Comparison of ENCODE assay signal across 20 cellular contexts in genomic region chr10:71703577-71703976, GRCh38. TPM values are rescaled to one million over a fixed set of nuclear protein-coding genes. Genes with fewer than 3 reads are reported as not detected.
"Had no signal": no experiment of that assay in that cellular context is flagged by ENCODE, and none has a peak within 500 bp of the region (broad histone marks: within the 10 kb centered on the region; RNA-seq: fewer than 3 reads in every experiment).

No MANE protein-coding gene starts in this region.

- H3K27me3 ChIP-seq: dorsolateral prefrontal cortex, gastrocnemius medialis, heart right ventricle, neutrophil, spleen had no signal

- H3K36me3 Mint-ChIP-seq: naive thymus-derived CD4-positive, alpha-beta T cell; stimulated activated naive B cell treated with anti-CD40 and anti-IgM and Interleukin-4, amounts not matched to agents 10 μg/mL and 1 μg/mL and 100 μg/mL, for 72 hours had no signal

- H3K27me3 Mint-ChIP-seq: naive thymus-derived CD4-positive, alpha-beta T cell had no signal

- H3K4me3 Mint-ChIP-seq: naive thymus-derived CD4-positive, alpha-beta T cell; stimulated activated naive B cell treated with anti-CD40 and anti-IgM and Interleukin-4, amounts not matched to agents 10 μg/mL and 1 μg/mL and 100 μg/mL, for 72 hours had no signal

- ATAC-seq: gastrocnemius medialis; heart right ventricle; left lobe of liver; naive thymus-derived CD4-positive, alpha-beta T cell; psoas muscle; sciatic nerve; stimulated activated naive B cell treated with anti-CD40 and anti-IgM and Interleukin-4, amounts not matched to agents 10 μg/mL and 1 μg/mL and 100 μg/mL, for 72 hours had no signal

- H3K9me3 ChIP-seq: gastrocnemius medialis, heart right ventricle, neutrophil, psoas muscle, spleen had no signal

- H3K9me3 Mint-ChIP-seq: stimulated activated naive B cell treated with anti-CD40 and anti-IgM and Interleukin-4, amounts not matched to agents 10 μg/mL and 1 μg/mL and 100 μg/mL, for 72 hours had no signal

- H3K4me3 ChIP-seq: dorsolateral prefrontal cortex, gastrocnemius medialis, heart right ventricle, psoas muscle, spleen had no signal

- DNase-seq: cortex of kidney; dorsolateral prefrontal cortex; effector CD8-positive, alpha-beta T cell; gastrocnemius medialis; heart right ventricle; hypothalamus; mammary epithelial cell; naive thymus-derived CD4-positive, alpha-beta T cell; psoas muscle; retina; spleen; stimulated activated CD4-positive, alpha-beta T cell treated with anti-CD3 and anti-CD28 coated beads, Interleukin-15, amount 100 ng/mL, for 24 hours; stimulated activated CD4-positive, alpha-beta T cell treated with anti-CD3 and anti-CD28 coated beads, Interleukin-1b, Interleukin-23, amount 100 ng/mL, for 48 hours; stimulated activated CD4-positive, alpha-beta T cell treated with anti-CD3 and anti-CD28 coated beads, Interleukin-4, amount 100 ng/mL, for 24 hours; stimulated activated naive B cell treated with anti-CD40 and anti-IgM and Interleukin-4, amounts not matched to agents 10 μg/mL and 1 μg/mL and 100 μg/mL, for 72 hours; trophoblast cell had no signal

- H3K27ac ChIP-seq: dorsolateral prefrontal cortex, gastrocnemius medialis, heart right ventricle, psoas muscle, spleen had no signal

- H3K36me3 ChIP-seq: gastrocnemius medialis, heart right ventricle, spleen had no signal

- H3K27ac Mint-ChIP-seq: stimulated activated naive B cell treated with anti-CD40 and anti-IgM and Interleukin-4, amounts not matched to agents 10 μg/mL and 1 μg/mL and 100 μg/mL, for 72 hours had no signal

RNA-seq across cellular contexts. Expression of gene C10orf105, which starts 16.0 kb away (rescaled TPM):
- total RNA-seq: gastrocnemius medialis, left lobe of liver, psoas muscle, skeletal muscle tissue had no signal
- polyA plus RNA-seq: mammary epithelial cell; naive thymus-derived CD4-positive, alpha-beta T cell had no signal
